Comparison of ENCODE assay signal across 8 cellular contexts in the genomic region with DNA sequence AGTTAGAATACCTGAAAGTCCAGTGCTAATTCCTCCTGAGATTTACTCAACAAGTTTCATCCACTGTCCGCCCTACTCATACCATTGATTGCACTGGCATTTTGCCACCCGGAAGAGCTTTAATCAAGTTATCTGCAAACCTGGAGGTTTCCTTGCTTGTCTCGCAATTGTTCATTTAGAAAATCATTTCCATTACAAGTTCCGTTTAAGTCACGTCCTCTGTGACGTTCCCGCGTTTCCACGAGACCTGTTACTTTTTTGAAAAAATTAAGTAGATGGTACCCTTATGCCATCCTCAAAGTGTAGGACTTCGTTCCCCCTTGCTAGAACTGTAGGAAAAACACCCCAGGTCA. TPM values are rescaled to one million over a fixed set of nuclear protein-coding genes. Genes with fewer than 3 reads are reported as not detected.
DNase-seq lines count a peak whose midpoint lies in the region; ATAC-seq and TF ChIP-seq lines count a peak whose summit lies in the region.

No MANE protein-coding gene starts in this region.

- no peak for TF ChIP-seq CTCF in foreskin keratinocyte (conservative IDR thresholded peaks at IDR 0.05)

- H3K4me1 ChIP-seq in foreskin keratinocyte, result peaks cover 16% of the 10 kb centered on the region

- H3K27ac ChIP-seq in foreskin keratinocyte, result peak overlapping the region; percentile 50

- H3K27me3 Mint-ChIP-seq in activated T-cell treated with anti-CD3 and anti-CD28 coated beads, Interleukin-2, amount 50 U/mL, for 72 hours (ENCODE audit: low read depth), result no peaks in the 10 kb centered on the region

- H3K4me3 Mint-ChIP-seq in activated T-cell treated with anti-CD3 and anti-CD28 coated beads, Interleukin-2, amount 50 U/mL, for 72 hours, result peak overlapping the region; percentile 90 to 94

- H3K4me1 Mint-ChIP-seq in activated T-cell treated with anti-CD3 and anti-CD28 coated beads, Interleukin-2, amount 50 U/mL, for 72 hours (ENCODE audit: low read depth), result peaks cover 43% of the 10 kb centered on the region

- H3K27ac Mint-ChIP-seq in activated T-cell treated with anti-CD3 and anti-CD28 coated beads, Interleukin-2, amount 50 U/mL, for 72 hours, result peak overlapping the region; percentile 95

- peak; percentile 44 for DNase-seq in DMS79 (lab: John Stamatoyannopoulos, UW)
- peak; percentile 38 for DNase-seq in NCI-H2029 (lab: John Stamatoyannopoulos, UW)
- DNase-seq in activated T-cell treated with anti-CD3 and anti-CD28 coated beads, Interleukin-2, amount 50 U/mL, for 72 hours, result peak; percentile 37 to 54
- DNase-seq in foreskin keratinocyte, result no peak
- DNase-seq in putamen (ENCODE audit: low spot score), result peak; percentile 63
- DNase-seq in NCI-H524 treated with DMSO at 0.1 percent for 48 hours (lab: John Stamatoyannopoulos, UW), result no peak
- DNase-seq in SW480 (ENCODE audit: low spot score), result no peak
- no peak for DNase-seq in NCI-H2107 treated with DMSO at 0.1 percent for 48 hours (lab: John Stamatoyannopoulos, UW; ENCODE audit: unreplicated experiment)

- no peak for ATAC-seq in activated T-cell treated with anti-CD3 and anti-CD28 coated beads, Interleukin-2, amount 50 U/mL, for 72 hours (replicated peaks in 1 of 2)
- no peak for ATAC-seq in foreskin keratinocyte

- H3K9me3 Mint-ChIP-seq in activated T-cell treated with anti-CD3 and anti-CD28 coated beads, Interleukin-2, amount 50 U/mL, for 72 hours, result no peaks in the 10 kb centered on the region

- no peaks in the 10 kb centered on the region for H3K27me3 ChIP-seq in foreskin keratinocyte

- no peaks in the 10 kb centered on the region for H3K36me3 Mint-ChIP-seq in activated T-cell treated with anti-CD3 and anti-CD28 coated beads, Interleukin-2, amount 50 U/mL, for 72 hours (ENCODE audit: insufficient read depth in 2 of 2)

RNA-seq across cellular contexts. Expression of a gene that starts 0.8 kb away (rescaled TPM):
- total RNA-seq in activated T-cell treated with anti-CD3 and anti-CD28 coated beads, Interleukin-2, amount 50 U/mL, for 72 hours, result 10 to 100 TPM; 71.7 TPM
- 57.3 and 61.7 TPM in 2 replicates for total RNA-seq in foreskin keratinocyte
- polyA plus RNA-seq in foreskin keratinocyte, result 10.6 and 11.9 TPM in 2 replicates

RNA-seq across cellular contexts. Expression of a gene that starts 50.0 kb away (rescaled TPM):
- total RNA-seq in activated T-cell treated with anti-CD3 and anti-CD28 coated beads, Interleukin-2, amount 50 U/mL, for 72 hours, result 100 to 1,000 TPM; 140 to 147 TPM
- total RNA-seq in foreskin keratinocyte, result 114 and 119 TPM in 2 replicates
- polyA plus RNA-seq in foreskin keratinocyte, result 103 and 115 TPM in 2 replicates

Comparison
In these comparisons a context has a peak if more than half of its experiments do, and no peak if none do; other contexts are left out.
1. DNase-seq: peak in DMS79 (single experiment), NCI-H2029 (single experiment), activated T-cell treated with anti-CD3 and anti-CD28 coated beads, Interleukin-2, amount 50 U/mL, for 72 hours (2 of 2) and putamen (single experiment); none in foreskin keratinocyte (0 of 2), NCI-H524 treated with DMSO at 0.1 percent for 48 hours (single experiment), SW480 (single experiment) and NCI-H2107 treated with DMSO at 0.1 percent for 48 hours (single experiment).